Comparison of ENCODE assay signal across 2 cellular contexts in genomic region chr12:116760621-116761020, GRCh38.
TF ChIP-seq lines count a peak whose summit lies in the region.

No MANE protein-coding gene starts in this region.

TF ChIP-seq in GM23338, 12 proteins besides CTCF, POLR2A, EP300 and RAD21:
- no peak for TF ChIP-seq ZNF331 (CRISPR knock-in tag; IDR thresholded peaks at IDR 0.05; ENCODE audit: low read depth)
- no peak for TF ChIP-seq JUNB (IDR thresholded peaks at IDR 0.05; ENCODE audit: unreplicated experiment)
- TF ChIP-seq, protein P1, sequence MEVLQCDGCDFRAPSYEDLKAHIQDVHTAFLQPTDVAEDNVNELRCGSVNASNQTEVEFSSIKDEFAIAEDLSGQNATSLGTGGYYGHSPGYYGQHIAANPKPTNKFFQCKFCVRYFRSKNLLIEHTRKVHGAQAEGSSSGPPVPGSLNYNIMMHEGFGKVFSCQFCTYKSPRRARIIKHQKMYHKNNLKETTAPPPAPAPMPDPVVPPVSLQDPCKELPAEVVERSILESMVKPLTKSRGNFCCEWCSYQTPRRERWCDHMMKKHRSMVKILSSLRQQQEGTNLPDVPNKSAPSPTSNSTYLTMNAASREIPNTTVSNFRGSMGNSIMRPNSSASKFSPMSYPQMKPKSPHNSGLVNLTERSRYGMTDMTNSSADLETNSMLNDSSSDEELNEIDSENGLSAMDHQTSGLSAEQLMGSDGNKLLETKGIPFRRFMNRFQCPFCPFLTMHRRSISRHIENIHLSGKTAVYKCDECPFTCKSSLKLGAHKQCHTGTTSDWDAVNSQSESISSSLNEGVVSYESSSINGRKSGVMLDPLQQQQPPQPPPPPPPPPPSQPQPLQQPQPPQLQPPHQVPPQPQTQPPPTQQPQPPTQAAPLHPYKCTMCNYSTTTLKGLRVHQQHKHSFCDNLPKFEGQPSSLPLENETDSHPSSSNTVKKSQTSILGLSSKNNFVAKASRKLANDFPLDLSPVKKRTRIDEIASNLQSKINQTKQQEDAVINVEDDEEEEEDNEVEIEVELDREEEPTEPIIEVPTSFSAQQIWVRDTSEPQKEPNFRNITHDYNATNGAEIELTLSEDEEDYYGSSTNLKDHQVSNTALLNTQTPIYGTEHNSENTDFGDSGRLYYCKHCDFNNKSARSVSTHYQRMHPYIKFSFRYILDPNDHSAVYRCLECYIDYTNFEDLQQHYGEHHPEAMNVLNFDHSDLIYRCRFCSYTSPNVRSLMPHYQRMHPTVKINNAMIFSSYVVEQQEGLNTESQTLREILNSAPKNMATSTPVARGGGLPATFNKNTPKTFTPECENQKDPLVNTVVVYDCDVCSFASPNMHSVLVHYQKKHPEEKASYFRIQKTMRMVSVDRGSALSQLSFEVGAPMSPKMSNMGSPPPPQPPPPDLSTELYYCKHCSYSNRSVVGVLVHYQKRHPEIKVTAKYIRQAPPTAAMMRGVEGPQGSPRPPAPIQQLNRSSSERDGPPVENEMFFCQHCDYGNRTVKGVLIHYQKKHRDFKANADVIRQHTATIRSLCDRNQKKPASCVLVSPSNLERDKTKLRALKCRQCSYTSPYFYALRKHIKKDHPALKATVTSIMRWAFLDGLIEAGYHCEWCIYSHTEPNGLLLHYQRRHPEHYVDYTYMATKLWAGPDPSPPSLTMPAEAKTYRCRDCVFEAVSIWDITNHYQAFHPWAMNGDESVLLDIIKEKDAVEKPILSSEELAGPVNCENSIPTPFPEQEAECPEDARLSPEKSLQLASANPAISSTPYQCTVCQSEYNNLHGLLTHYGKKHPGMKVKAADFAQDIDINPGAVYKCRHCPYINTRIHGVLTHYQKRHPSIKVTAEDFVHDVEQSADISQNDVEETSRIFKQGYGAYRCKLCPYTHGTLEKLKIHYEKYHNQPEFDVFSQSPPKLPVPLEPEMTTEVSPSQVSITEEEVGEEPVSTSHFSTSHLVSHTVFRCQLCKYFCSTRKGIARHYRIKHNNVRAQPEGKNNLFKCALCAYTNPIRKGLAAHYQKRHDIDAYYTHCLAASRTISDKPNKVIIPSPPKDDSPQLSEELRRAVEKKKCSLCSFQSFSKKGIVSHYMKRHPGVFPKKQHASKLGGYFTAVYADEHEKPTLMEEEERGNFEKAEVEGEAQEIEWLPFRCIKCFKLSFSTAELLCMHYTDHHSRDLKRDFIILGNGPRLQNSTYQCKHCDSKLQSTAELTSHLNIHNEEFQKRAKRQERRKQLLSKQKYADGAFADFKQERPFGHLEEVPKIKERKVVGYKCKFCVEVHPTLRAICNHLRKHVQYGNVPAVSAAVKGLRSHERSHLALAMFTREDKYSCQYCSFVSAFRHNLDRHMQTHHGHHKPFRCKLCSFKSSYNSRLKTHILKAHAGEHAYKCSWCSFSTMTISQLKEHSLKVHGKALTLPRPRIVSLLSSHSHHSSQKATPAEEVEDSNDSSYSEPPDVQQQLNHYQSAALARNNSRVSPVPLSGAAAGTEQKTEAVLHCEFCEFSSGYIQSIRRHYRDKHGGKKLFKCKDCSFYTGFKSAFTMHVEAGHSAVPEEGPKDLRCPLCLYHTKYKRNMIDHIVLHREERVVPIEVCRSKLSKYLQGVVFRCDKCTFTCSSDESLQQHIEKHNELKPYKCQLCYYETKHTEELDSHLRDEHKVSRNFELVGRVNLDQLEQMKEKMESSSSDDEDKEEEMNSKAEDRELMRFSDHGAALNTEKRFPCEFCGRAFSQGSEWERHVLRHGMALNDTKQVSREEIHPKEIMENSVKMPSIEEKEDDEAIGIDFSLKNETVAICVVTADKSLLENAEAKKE (CRISPR knock-in tag; IDR thresholded peaks at IDR 0.05): no peak
- TF ChIP-seq NANOG (IDR thresholded peaks at IDR 0.05; ENCODE audit: borderline replicate concordance): no peak
- no peak for TF ChIP-seq EZH2 (IDR thresholded peaks at IDR 0.05; ENCODE audit: low read depth, unreplicated experiment)
- no peak for TF ChIP-seq ETS1 (IDR thresholded peaks at IDR 0.05)
- TF ChIP-seq ZNF114 (CRISPR knock-in tag; IDR thresholded peaks at IDR 0.05): no peak
- TF ChIP-seq, protein P2, sequence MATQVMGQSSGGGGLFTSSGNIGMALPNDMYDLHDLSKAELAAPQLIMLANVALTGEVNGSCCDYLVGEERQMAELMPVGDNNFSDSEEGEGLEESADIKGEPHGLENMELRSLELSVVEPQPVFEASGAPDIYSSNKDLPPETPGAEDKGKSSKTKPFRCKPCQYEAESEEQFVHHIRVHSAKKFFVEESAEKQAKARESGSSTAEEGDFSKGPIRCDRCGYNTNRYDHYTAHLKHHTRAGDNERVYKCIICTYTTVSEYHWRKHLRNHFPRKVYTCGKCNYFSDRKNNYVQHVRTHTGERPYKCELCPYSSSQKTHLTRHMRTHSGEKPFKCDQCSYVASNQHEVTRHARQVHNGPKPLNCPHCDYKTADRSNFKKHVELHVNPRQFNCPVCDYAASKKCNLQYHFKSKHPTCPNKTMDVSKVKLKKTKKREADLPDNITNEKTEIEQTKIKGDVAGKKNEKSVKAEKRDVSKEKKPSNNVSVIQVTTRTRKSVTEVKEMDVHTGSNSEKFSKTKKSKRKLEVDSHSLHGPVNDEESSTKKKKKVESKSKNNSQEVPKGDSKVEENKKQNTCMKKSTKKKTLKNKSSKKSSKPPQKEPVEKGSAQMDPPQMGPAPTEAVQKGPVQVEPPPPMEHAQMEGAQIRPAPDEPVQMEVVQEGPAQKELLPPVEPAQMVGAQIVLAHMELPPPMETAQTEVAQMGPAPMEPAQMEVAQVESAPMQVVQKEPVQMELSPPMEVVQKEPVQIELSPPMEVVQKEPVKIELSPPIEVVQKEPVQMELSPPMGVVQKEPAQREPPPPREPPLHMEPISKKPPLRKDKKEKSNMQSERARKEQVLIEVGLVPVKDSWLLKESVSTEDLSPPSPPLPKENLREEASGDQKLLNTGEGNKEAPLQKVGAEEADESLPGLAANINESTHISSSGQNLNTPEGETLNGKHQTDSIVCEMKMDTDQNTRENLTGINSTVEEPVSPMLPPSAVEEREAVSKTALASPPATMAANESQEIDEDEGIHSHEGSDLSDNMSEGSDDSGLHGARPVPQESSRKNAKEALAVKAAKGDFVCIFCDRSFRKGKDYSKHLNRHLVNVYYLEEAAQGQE (IDR thresholded peaks at IDR 0.05; ENCODE audit: unreplicated experiment): no peak
- TF ChIP-seq STAT1 (IDR thresholded peaks at IDR 0.05; ENCODE audit: unreplicated experiment): no peak
- TF ChIP-seq CREB1 (CRISPR knock-in tag; IDR thresholded peaks at IDR 0.05; ENCODE audit: low read depth): no peak
- no peak for TF ChIP-seq EZH2phosphoT487 (IDR thresholded peaks at IDR 0.05; ENCODE audit: unreplicated experiment)
- TF ChIP-seq POLR2AphosphoS5 (IDR thresholded peaks at IDR 0.05; ENCODE audit: low read depth): no peak

TF ChIP-seq in K562, 482 proteins besides CTCF, POLR2A, EP300 and RAD21:
- peak; percentile 70 for TF ChIP-seq ZNF121 (CRISPR knock-in tag; conservative IDR thresholded peaks at IDR 0.05)
- no peak for TF ChIP-seq NFATC3 (IDR thresholded peaks at IDR 0.05)
TF ChIP-seq in K562: peak in this region for 1.
